In genomic region chr19:39599116-39599515, GRCh38 we compare ENCODE assay signal across 11 cellular contexts. TPM values are rescaled to one million over a fixed set of nuclear protein-coding genes. Genes with fewer than 3 reads are reported as not detected.
DNase-seq lines count a peak whose midpoint lies in the region; ATAC-seq and TF ChIP-seq lines count a peak whose summit lies in the region.
"Had no signal": no experiment of that assay in that cellular context is flagged by ENCODE, and none has a peak within 500 bp of the region (broad histone marks: within the 10 kb centered on the region; RNA-seq: fewer than 3 reads in every experiment).

No MANE protein-coding gene starts in this region.

- no peaks in the 10 kb centered on the region for H3K4me1 Mint-ChIP-seq in mesothelial cell of epicardium
- H3K4me1 Mint-ChIP-seq: stimulated activated naive B cell treated with anti-CD40 and anti-IgM and Interleukin-4, amounts not matched to agents 10 μg/mL and 1 μg/mL and 100 μg/mL, for 72 hours had no signal

- peak; percentile 2 for DNase-seq in GM04504 (ENCODE audit: low read depth)
- DNase-seq in LHCN-M2 (ENCODE audit: low read depth) = peak; percentile 36
- peak; percentile 33 for DNase-seq in adipocyte (ENCODE audit: low read depth)
- peak; percentile 26 to 59 for DNase-seq in mesothelial cell of epicardium (ENCODE audit: low spot score in 2 of 2, unreplicated experiment in 2 of 2)
- no peak for DNase-seq in NCI-H2227 treated with DMSO at 0.1 percent for 48 hours (lab: John Stamatoyannopoulos, UW)
- no peak for DNase-seq in effector CD4-positive, alpha-beta T cell
- no peak for DNase-seq in GM19240 (ENCODE audit: insufficient read length, low spot score)
- DNase-seq: stimulated activated naive B cell treated with anti-CD40 and anti-IgM and Interleukin-4, amounts not matched to agents 10 μg/mL and 1 μg/mL and 100 μg/mL, for 72 hours had no signal

- H3K27me3 ChIP-seq in adipocyte (replicated peaks; ENCODE audit: control insufficient read depth, insufficient read depth, low read length) = no peaks in the 10 kb centered on the region

- H3K4me3 ChIP-seq in adipocyte (ENCODE audit: low read length) = no peak overlapping the region

- peaks cover 2% of the 10 kb centered on the region for H3K9me3 ChIP-seq in adipocyte (ENCODE audit: control insufficient read depth, low read length)
- H3K9me3 ChIP-seq: neutrophil had no signal

- no peaks in the 10 kb centered on the region for H3K36me3 ChIP-seq in adipocyte (ENCODE audit: control insufficient read depth, insufficient read depth, low read length, severe bottlenecking)
- H3K36me3 ChIP-seq: neutrophil had no signal

- no peak for ATAC-seq in HG03520 (IDR thresholded peaks at IDR 0.05; ENCODE audit: unreplicated experiment)
- ATAC-seq: stimulated activated naive B cell treated with anti-CD40 and anti-IgM and Interleukin-4, amounts not matched to agents 10 μg/mL and 1 μg/mL and 100 μg/mL, for 72 hours had no signal

- no peak overlapping the region for H3K4me3 Mint-ChIP-seq in mesothelial cell of epicardium
- H3K4me3 Mint-ChIP-seq: stimulated activated naive B cell treated with anti-CD40 and anti-IgM and Interleukin-4, amounts not matched to agents 10 μg/mL and 1 μg/mL and 100 μg/mL, for 72 hours had no signal

- peaks cover 4% of the 10 kb centered on the region for H3K27me3 Mint-ChIP-seq in mesothelial cell of epicardium (ENCODE audit: low read depth)

- no peaks in the 10 kb centered on the region for H3K36me3 Mint-ChIP-seq in mesothelial cell of epicardium
- H3K36me3 Mint-ChIP-seq: stimulated activated naive B cell treated with anti-CD40 and anti-IgM and Interleukin-4, amounts not matched to agents 10 μg/mL and 1 μg/mL and 100 μg/mL, for 72 hours had no signal

- no peak overlapping the region for H3K27ac Mint-ChIP-seq in mesothelial cell of epicardium
- H3K27ac Mint-ChIP-seq: stimulated activated naive B cell treated with anti-CD40 and anti-IgM and Interleukin-4, amounts not matched to agents 10 μg/mL and 1 μg/mL and 100 μg/mL, for 72 hours had no signal

- H3K4me1 ChIP-seq in adipocyte (ENCODE audit: control insufficient read depth, insufficient read depth, low read length) = no peaks in the 10 kb centered on the region

- peaks cover 6% of the 10 kb centered on the region for H3K9me3 Mint-ChIP-seq in mesothelial cell of epicardium

- H3K9ac ChIP-seq in adipocyte (ENCODE audit: low read length) = no peak overlapping the region

- TF ChIP-seq CTCF in mesothelial cell of epicardium (IDR thresholded peaks at IDR 0.05; ENCODE audit: unreplicated experiment) = no peak

RNA-seq across cellular contexts. Expression of gene LGALS13, which starts 3.2 kb away (rescaled TPM):
- total RNA-seq in LHCN-M2 (2014; rRNA removed) (not detected in 2 replicates), mesothelial cell of epicardium (not detected in 3 replicates)
- not detected for polyA plus RNA-seq in LHCN-M2 (2012)
- total RNA-seq: epithelial cell of proximal tubule had no signal

RNA-seq across cellular contexts. Expression of gene LGALS16, which starts 56.6 kb away (rescaled TPM):
- total RNA-seq in LHCN-M2 (2014; rRNA removed) (not detected in 2 replicates), mesothelial cell of epicardium (not detected in 3 replicates)
- not detected for polyA plus RNA-seq in LHCN-M2 (2012)
- total RNA-seq: epithelial cell of proximal tubule had no signal

RNA-seq across cellular contexts. Expression of gene EID2, which starts 59.2 kb away (rescaled TPM):
- total RNA-seq in LHCN-M2 (2014; rRNA removed) (9.7 and 14.8 TPM in 2 replicates), mesothelial cell of epicardium (18.8 to 22.6 TPM (median 19.7 TPM) in 3 replicates)
- polyA plus RNA-seq in LHCN-M2 (2012) = 10.6 TPM

Comparison
In these comparisons a context has a peak if more than half of its experiments do, and no peak if none do; other contexts are left out.
1. DNase-seq: peak in GM04504 (single experiment), LHCN-M2 (single experiment), adipocyte (single experiment) and mesothelial cell of epicardium (2 of 2); none in NCI-H2227 treated with DMSO at 0.1 percent for 48 hours (single experiment), effector CD4-positive, alpha-beta T cell (single experiment) and GM19240 (single experiment).